In genomic region chr1:57079454-57080157, GRCh38 we compare ENCODE assay signal across 2 cellular contexts.
TF ChIP-seq lines count a peak whose summit lies in the region.

No MANE protein-coding gene starts in this region.

TF ChIP-seq in HCT116, 20 proteins besides CTCF, POLR2A, EP300 and RAD21 (continued from another document):
- TF ChIP-seq, protein P1, sequence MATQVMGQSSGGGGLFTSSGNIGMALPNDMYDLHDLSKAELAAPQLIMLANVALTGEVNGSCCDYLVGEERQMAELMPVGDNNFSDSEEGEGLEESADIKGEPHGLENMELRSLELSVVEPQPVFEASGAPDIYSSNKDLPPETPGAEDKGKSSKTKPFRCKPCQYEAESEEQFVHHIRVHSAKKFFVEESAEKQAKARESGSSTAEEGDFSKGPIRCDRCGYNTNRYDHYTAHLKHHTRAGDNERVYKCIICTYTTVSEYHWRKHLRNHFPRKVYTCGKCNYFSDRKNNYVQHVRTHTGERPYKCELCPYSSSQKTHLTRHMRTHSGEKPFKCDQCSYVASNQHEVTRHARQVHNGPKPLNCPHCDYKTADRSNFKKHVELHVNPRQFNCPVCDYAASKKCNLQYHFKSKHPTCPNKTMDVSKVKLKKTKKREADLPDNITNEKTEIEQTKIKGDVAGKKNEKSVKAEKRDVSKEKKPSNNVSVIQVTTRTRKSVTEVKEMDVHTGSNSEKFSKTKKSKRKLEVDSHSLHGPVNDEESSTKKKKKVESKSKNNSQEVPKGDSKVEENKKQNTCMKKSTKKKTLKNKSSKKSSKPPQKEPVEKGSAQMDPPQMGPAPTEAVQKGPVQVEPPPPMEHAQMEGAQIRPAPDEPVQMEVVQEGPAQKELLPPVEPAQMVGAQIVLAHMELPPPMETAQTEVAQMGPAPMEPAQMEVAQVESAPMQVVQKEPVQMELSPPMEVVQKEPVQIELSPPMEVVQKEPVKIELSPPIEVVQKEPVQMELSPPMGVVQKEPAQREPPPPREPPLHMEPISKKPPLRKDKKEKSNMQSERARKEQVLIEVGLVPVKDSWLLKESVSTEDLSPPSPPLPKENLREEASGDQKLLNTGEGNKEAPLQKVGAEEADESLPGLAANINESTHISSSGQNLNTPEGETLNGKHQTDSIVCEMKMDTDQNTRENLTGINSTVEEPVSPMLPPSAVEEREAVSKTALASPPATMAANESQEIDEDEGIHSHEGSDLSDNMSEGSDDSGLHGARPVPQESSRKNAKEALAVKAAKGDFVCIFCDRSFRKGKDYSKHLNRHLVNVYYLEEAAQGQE (IDR thresholded peaks at IDR 0.05; ENCODE audit: low read depth), result no peak
- TF ChIP-seq SRF (IDR thresholded peaks at IDR 0.05; ENCODE audit: low read depth), result no peak
- no peak for TF ChIP-seq CEBPB (IDR thresholded peaks at IDR 0.05; ENCODE audit: low read depth)
- TF ChIP-seq, protein P2, sequence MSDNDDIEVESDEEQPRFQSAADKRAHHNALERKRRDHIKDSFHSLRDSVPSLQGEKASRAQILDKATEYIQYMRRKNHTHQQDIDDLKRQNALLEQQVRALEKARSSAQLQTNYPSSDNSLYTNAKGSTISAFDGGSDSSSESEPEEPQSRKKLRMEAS (IDR thresholded peaks at IDR 0.05), result no peak
- no peak for TF ChIP-seq ZFX (IDR thresholded peaks at IDR 0.05)
- no peak for TF ChIP-seq SP1 (IDR thresholded peaks at IDR 0.05; ENCODE audit: low read depth)
- TF ChIP-seq EZH2 (IDR thresholded peaks at IDR 0.05), result no peak
- no peak for TF ChIP-seq EGR1 (IDR thresholded peaks at IDR 0.05; ENCODE audit: low read depth)
TF ChIP-seq in HCT116: peak in this region for 0.

TF ChIP-seq in WTC11, 78 proteins besides CTCF, POLR2A, EP300 and RAD21 (continued from another document):
- TF ChIP-seq, protein P3, sequence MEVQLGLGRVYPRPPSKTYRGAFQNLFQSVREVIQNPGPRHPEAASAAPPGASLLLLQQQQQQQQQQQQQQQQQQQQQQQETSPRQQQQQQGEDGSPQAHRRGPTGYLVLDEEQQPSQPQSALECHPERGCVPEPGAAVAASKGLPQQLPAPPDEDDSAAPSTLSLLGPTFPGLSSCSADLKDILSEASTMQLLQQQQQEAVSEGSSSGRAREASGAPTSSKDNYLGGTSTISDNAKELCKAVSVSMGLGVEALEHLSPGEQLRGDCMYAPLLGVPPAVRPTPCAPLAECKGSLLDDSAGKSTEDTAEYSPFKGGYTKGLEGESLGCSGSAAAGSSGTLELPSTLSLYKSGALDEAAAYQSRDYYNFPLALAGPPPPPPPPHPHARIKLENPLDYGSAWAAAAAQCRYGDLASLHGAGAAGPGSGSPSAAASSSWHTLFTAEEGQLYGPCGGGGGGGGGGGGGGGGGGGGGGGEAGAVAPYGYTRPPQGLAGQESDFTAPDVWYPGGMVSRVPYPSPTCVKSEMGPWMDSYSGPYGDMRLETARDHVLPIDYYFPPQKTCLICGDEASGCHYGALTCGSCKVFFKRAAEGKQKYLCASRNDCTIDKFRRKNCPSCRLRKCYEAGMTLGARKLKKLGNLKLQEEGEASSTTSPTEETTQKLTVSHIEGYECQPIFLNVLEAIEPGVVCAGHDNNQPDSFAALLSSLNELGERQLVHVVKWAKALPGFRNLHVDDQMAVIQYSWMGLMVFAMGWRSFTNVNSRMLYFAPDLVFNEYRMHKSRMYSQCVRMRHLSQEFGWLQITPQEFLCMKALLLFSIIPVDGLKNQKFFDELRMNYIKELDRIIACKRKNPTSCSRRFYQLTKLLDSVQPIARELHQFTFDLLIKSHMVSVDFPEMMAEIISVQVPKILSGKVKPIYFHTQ (CRISPR knock-in tag; IDR thresholded peaks at IDR 0.05), result no peak
- no peak for TF ChIP-seq ELF4 (CRISPR knock-in tag; IDR thresholded peaks at IDR 0.05; ENCODE audit: low read depth)
- TF ChIP-seq, protein P4, sequence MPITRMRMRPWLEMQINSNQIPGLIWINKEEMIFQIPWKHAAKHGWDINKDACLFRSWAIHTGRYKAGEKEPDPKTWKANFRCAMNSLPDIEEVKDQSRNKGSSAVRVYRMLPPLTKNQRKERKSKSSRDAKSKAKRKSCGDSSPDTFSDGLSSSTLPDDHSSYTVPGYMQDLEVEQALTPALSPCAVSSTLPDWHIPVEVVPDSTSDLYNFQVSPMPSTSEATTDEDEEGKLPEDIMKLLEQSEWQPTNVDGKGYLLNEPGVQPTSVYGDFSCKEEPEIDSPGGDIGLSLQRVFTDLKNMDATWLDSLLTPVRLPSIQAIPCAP (CRISPR knock-in tag; IDR thresholded peaks at IDR 0.05), result no peak
- 0 out of 2 replicates have a peak, but pooled peaks have one; percentile 12 for TF ChIP-seq GTF2I (CRISPR knock-in tag; conservative IDR thresholded peaks at IDR 0.05)
- no peak for TF ChIP-seq ZNF263 (CRISPR knock-in tag; IDR thresholded peaks at IDR 0.05; ENCODE audit: low read depth)
- TF ChIP-seq, protein P5, sequence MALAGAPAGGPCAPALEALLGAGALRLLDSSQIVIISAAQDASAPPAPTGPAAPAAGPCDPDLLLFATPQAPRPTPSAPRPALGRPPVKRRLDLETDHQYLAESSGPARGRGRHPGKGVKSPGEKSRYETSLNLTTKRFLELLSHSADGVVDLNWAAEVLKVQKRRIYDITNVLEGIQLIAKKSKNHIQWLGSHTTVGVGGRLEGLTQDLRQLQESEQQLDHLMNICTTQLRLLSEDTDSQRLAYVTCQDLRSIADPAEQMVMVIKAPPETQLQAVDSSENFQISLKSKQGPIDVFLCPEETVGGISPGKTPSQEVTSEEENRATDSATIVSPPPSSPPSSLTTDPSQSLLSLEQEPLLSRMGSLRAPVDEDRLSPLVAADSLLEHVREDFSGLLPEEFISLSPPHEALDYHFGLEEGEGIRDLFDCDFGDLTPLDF (CRISPR knock-in tag; IDR thresholded peaks at IDR 0.05), result no peak
TF ChIP-seq in WTC11: peak in this region for 1.
